In genomic region chr18:25561923-25562322, GRCh38 we compare ENCODE assay signal across 11 cellular contexts.
A peak's percentile ranks its signal among the peaks of the same experiment; 100 is the strongest.
DNase-seq lines count a peak whose midpoint lies in the region; ATAC-seq and TF ChIP-seq lines count a peak whose summit lies in the region.
"Had no signal": no experiment of that assay in that cellular context is flagged by ENCODE, and none has a peak within 500 bp of the region (broad histone marks: within the 10 kb centered on the region; RNA-seq: fewer than 3 reads in every experiment).

No MANE protein-coding gene starts in this region.

- no peak overlapping the region for H3K9ac ChIP-seq in endodermal cell (ENCODE audit: extremely low read depth, low read length, poor library complexity, severe bottlenecking)

- TF ChIP-seq CTCF in heart right ventricle (IDR thresholded peaks at IDR 0.05) (peak in 5 of 9 donors; percentile 27 to 38 (median 31)), right atrium auricular region (IDR thresholded peaks at IDR 0.05) (peak in 1 of 2 donors; percentile 38), NB4 (IDR thresholded peaks at IDR 0.05; ENCODE audit: low read depth, low read length) (peak; percentile 8), endodermal cell (conservative IDR thresholded peaks at IDR 0.05) (peak; percentile 79), type B pancreatic cell (conservative IDR thresholded peaks at IDR 0.05) (peak; percentile 76), RWPE1 (conservative IDR thresholded peaks at IDR 0.05; ENCODE audit: low read depth) (no peak)

- ATAC-seq in heart right ventricle = no peak
- no peak for ATAC-seq in HG02938 (IDR thresholded peaks at IDR 0.05; ENCODE audit: unreplicated experiment)

- no peak overlapping the region for H3K27ac ChIP-seq in heart right ventricle
- H3K27ac ChIP-seq in right atrium auricular region = no peak overlapping the region
- H3K27ac ChIP-seq in endodermal cell (ENCODE audit: low read depth, low read length) = no peak overlapping the region
- no peak overlapping the region for H3K27ac ChIP-seq in RWPE1
- H3K27ac ChIP-seq: neutrophil had no signal

- DNase-seq in heart right ventricle (no peak), right atrium auricular region (ENCODE audit: low spot score) (no peak), NB4 (ENCODE audit: low read depth) (peak; percentile 25), endodermal cell (peak; percentile 73), type B pancreatic cell (ENCODE audit: extremely low spot score, unreplicated experiment) (no peak), GM19240 (ENCODE audit: insufficient read length, low spot score) (no peak), RWPE1 (ENCODE audit: low spot score) (no peak)
- DNase-seq: activated naive CD8-positive, alpha-beta T cell treated with anti-CD3 and anti-CD28 coated beads, Interleukin-2, amount 10 ng/mL, durations not matched to agents 7 days and 5 days; NCI-H1105 had no signal

- H3K27me3 Mint-ChIP-seq in endodermal cell (ENCODE audit: insufficient read depth) (peaks cover 2% of the 10 kb centered on the region), type B pancreatic cell (peaks cover 12% of the 10 kb centered on the region)
- H3K27me3 Mint-ChIP-seq: activated naive CD8-positive, alpha-beta T cell treated with anti-CD3 and anti-CD28 coated beads, Interleukin-2, amount 10 ng/mL, durations not matched to agents 7 days and 5 days had no signal

- CTCF ChIA-PET in RWPE1 (lab: Yijun Ruan, JAX) = no interaction called here

- H3K9me3 Mint-ChIP-seq in endodermal cell (no peaks in the 10 kb centered on the region), type B pancreatic cell (no peaks in the 10 kb centered on the region)
- H3K9me3 Mint-ChIP-seq: activated naive CD8-positive, alpha-beta T cell treated with anti-CD3 and anti-CD28 coated beads, Interleukin-2, amount 10 ng/mL, durations not matched to agents 7 days and 5 days had no signal

- H3K36me3 ChIP-seq in heart right ventricle (no peaks in the 10 kb centered on the region), right atrium auricular region (no peaks in the 10 kb centered on the region), endodermal cell (ENCODE audit: control insufficient read depth, insufficient read depth, low read length) (no peaks in the 10 kb centered on the region)
- H3K36me3 ChIP-seq: neutrophil had no signal

- WGBS in heart right ventricle, 2 donors = 67 to 71% methylated on average over 6 of the region's 6 CpGs
- 58 to 72% methylated on average over 4 to 5 of the region's 6 CpGs for WGBS in endodermal cell (ENCODE audit: insufficient coverage in 1 of 2, insufficient read length in 1 of 2), 2 experiments

- H3K9me3 ChIP-seq in heart right ventricle = no peaks in the 10 kb centered on the region
- H3K9me3 ChIP-seq in right atrium auricular region = no peaks in the 10 kb centered on the region
- H3K9me3 ChIP-seq in endodermal cell (ENCODE audit: control insufficient read depth, low read length) = no peaks in the 10 kb centered on the region
- H3K9me3 ChIP-seq: neutrophil had no signal

- no peaks in the 10 kb centered on the region for H3K27me3 ChIP-seq in heart right ventricle
- no peaks in the 10 kb centered on the region for H3K27me3 ChIP-seq in right atrium auricular region
- no peaks in the 10 kb centered on the region for H3K27me3 ChIP-seq in endodermal cell (ENCODE audit: control insufficient read depth, insufficient read depth, low read length, poor library complexity, severe bottlenecking)
- H3K27me3 ChIP-seq: neutrophil had no signal

- POLR2A ChIA-PET in RWPE1 (lab: Yijun Ruan, JAX; ENCODE audit: low non-redundant PET) = no interaction called here

- H3K4me3 ChIP-seq in heart right ventricle (no peak overlapping the region), right atrium auricular region (no peak overlapping the region), NB4 (ENCODE audit: low read depth, low read length) (no peak overlapping the region), endodermal cell (ENCODE audit: low read length) (no peak overlapping the region)

- H3K4me1 ChIP-seq in heart right ventricle = peaks cover 0 to 6% (median 0%) of the 10 kb centered on the region in 9 donors
- H3K4me1 ChIP-seq in right atrium auricular region = peaks cover 0 to 8% of the 10 kb centered on the region in 2 donors
- no peaks in the 10 kb centered on the region for H3K4me1 ChIP-seq in endodermal cell (ENCODE audit: control insufficient read depth, insufficient read depth, low read length)

- H3K36me3 Mint-ChIP-seq in endodermal cell (ENCODE audit: low read depth) (no peaks in the 10 kb centered on the region), type B pancreatic cell (no peaks in the 10 kb centered on the region)
- H3K36me3 Mint-ChIP-seq: activated naive CD8-positive, alpha-beta T cell treated with anti-CD3 and anti-CD28 coated beads, Interleukin-2, amount 10 ng/mL, durations not matched to agents 7 days and 5 days had no signal

- H3K4me1 Mint-ChIP-seq in endodermal cell = peaks cover 10% of the 10 kb centered on the region
- peaks cover 12% of the 10 kb centered on the region for H3K4me1 Mint-ChIP-seq in type B pancreatic cell (ENCODE audit: unreplicated experiment)
- H3K4me1 Mint-ChIP-seq: activated naive CD8-positive, alpha-beta T cell treated with anti-CD3 and anti-CD28 coated beads, Interleukin-2, amount 10 ng/mL, durations not matched to agents 7 days and 5 days had no signal

- H3K4me3 Mint-ChIP-seq in endodermal cell (no peak overlapping the region), type B pancreatic cell (no peak overlapping the region)
- H3K4me3 Mint-ChIP-seq: activated naive CD8-positive, alpha-beta T cell treated with anti-CD3 and anti-CD28 coated beads, Interleukin-2, amount 10 ng/mL, durations not matched to agents 7 days and 5 days had no signal

- no peak for TF ChIP-seq POLR2A in NB4 (IDR thresholded peaks at IDR 0.05; ENCODE audit: extremely low read depth, insufficient read length)

- H3K27ac Mint-ChIP-seq in endodermal cell (no peak overlapping the region), type B pancreatic cell (no peak overlapping the region)
- H3K27ac Mint-ChIP-seq: activated naive CD8-positive, alpha-beta T cell treated with anti-CD3 and anti-CD28 coated beads, Interleukin-2, amount 10 ng/mL, durations not matched to agents 7 days and 5 days had no signal

- intact Hi-C loops in heart right ventricle (cut with DNase I) = no loop called here

Comparison
In these comparisons a context has a peak if more than half of its experiments do, and no peak if none do; other contexts are left out.
1. DNase-seq: peak in NB4 (single experiment) and endodermal cell (single experiment); none in heart right ventricle (0 of 2), right atrium auricular region (single experiment), type B pancreatic cell (single experiment), GM19240 (single experiment) and RWPE1 (single experiment).